ENCODE assay signal across 1 cellular context in genomic region chr17:56175299-56175935, GRCh38.
TF ChIP-seq lines count a peak whose summit lies in the region.

No MANE protein-coding gene starts in this region.

TF ChIP-seq in GM12878, 131 proteins besides CTCF, POLR2A, EP300 and RAD21:
- TF ChIP-seq PRDM15 (CRISPR knock-in tag; IDR thresholded peaks at IDR 0.05) = no peak
- TF ChIP-seq STAT1 (conservative IDR thresholded peaks at IDR 0.05) = no peak
- no peak for TF ChIP-seq KDM1A (IDR thresholded peaks at IDR 0.05; ENCODE audit: borderline replicate concordance)
- TF ChIP-seq CHD4 (IDR thresholded peaks at IDR 0.05) = no peak
- no peak for TF ChIP-seq MEF2A (IDR thresholded peaks at IDR 0.05; ENCODE audit: insufficient read depth, low read depth, low read length)
- TF ChIP-seq CHD2 (IDR thresholded peaks at IDR 0.05; ENCODE audit: borderline replicate concordance, low read depth, low read length) = no peak
- TF ChIP-seq BCL11A (IDR thresholded peaks at IDR 0.05; ENCODE audit: low read depth, low read length) = no peak
- no peak for TF ChIP-seq SIX5 (IDR thresholded peaks at IDR 0.05; ENCODE audit: low read depth, low read length, severe bottlenecking)
- no peak for TF ChIP-seq ZNF24 (IDR thresholded peaks at IDR 0.05)
- no peak for TF ChIP-seq ATF2 (IDR thresholded peaks at IDR 0.05; ENCODE audit: low read length)
- TF ChIP-seq MXI1 (IDR thresholded peaks at IDR 0.05; ENCODE audit: low read depth, low read length) = no peak
- TF ChIP-seq YY1 (IDR thresholded peaks at IDR 0.05; ENCODE audit: low read depth, low read length) = no peak
- no peak for TF ChIP-seq GATAD2B (conservative IDR thresholded peaks at IDR 0.05; ENCODE audit: low read depth)
